In the genomic region with DNA sequence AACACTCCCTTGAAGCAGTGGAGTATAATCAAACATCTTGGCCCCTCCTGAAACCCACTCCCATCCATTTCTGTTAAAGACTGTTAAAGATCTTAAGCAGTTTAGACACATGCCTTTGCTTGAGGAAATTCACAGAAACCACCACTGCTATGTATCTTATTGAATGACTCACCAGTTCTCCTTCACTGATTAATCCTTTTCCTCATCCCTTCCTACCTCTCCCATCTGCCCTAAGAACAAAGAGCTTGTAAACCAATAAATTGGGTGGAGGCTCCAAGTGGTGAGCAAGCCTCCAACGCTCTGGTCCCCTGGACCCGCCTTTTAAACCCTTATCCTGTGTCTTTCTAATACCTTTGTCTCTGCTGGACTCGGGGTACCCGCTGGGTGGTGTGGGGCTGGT, we compare ENCODE assay signal across 22 cellular contexts.
DNase-seq lines count a peak whose midpoint lies in the region; ATAC-seq, FAIRE-seq and TF ChIP-seq lines count a peak whose summit lies in the region.
"Had no signal": no experiment of that assay in that cellular context is flagged by ENCODE, and none has a peak within 500 bp of the region (broad histone marks: within the 10 kb centered on the region; RNA-seq: fewer than 3 reads in every experiment).

No MANE protein-coding gene starts in this region.

- no peaks in the 10 kb centered on the region for H3K27me3 ChIP-seq in bronchial epithelial cell (ENCODE audit: control insufficient read depth, insufficient read depth, low read length)
- H3K27me3 ChIP-seq: vagina had no signal

- in situ Hi-C loops in ACHN (cut with HindIII; ENCODE audit: low pct_ligation_motif_present, low pct_unique_long_range_greater_than_20kb, low sequenced_read_pairs) = no loop called here

- no peak overlapping the region for H3K4me3 ChIP-seq in bronchial epithelial cell (ENCODE audit: low read depth, low read length)
- H3K4me3 ChIP-seq: mucosa of descending colon, vagina had no signal

- no peaks in the 10 kb centered on the region for H3K36me3 ChIP-seq in bronchial epithelial cell (ENCODE audit: control insufficient read depth, insufficient read depth, low read length)
- H3K36me3 ChIP-seq: vagina had no signal

- FAIRE-seq in bronchial epithelial cell (lab: Jason Lieb, UNC) = no peak

- DNase-seq in ACHN (peak; percentile 52), HS-5 (ENCODE audit: low read depth) (peak; percentile 13), bronchial epithelial cell (ENCODE audit: low read depth) (peak; percentile 49), kidney glomerular epithelial cell (lab: John Stamatoyannopoulos, UW) (peak; percentile 31), NCI-H345 treated with DMSO at 0.1 percent for 48 hours (lab: John Stamatoyannopoulos, UW; ENCODE audit: unreplicated experiment) (no peak), NCI-H1105 (lab: John Stamatoyannopoulos, UW) (no peak)
- DNase-seq: activated CD8-positive, alpha-beta T cell treated with anti-CD3 and anti-CD28 coated beads for 36 hours; activated naive CD4-positive, alpha-beta T cell treated with anti-CD3 and anti-CD28 coated beads, Interleukin-2, amount 50 U/mL, for 16 hours; activated T-cell treated with anti-CD3 and anti-CD28 coated beads, Interleukin-2, amount 50 U/mL, for 48 hours; CD4-positive, alpha-beta memory T cell; DMS53; erythroblast; glutamatergic neuron; Kasumi-1; left ventricle myocardium superior; mucosa of descending colon; NCI-H1436; NCI-H2171 treated with DMSO at 0.1 percent for 48 hours had no signal

- ATAC-seq in GM18867 (IDR thresholded peaks at IDR 0.05; ENCODE audit: unreplicated experiment) (no peak), GM18907 (IDR thresholded peaks at IDR 0.05; ENCODE audit: unreplicated experiment) (no peak)
- ATAC-seq: activated CD8-positive, alpha-beta T cell treated with anti-CD3 and anti-CD28 coated beads for 36 hours; left ventricle myocardium superior; mucosa of descending colon; WTC11 had no signal

- TF ChIP-seq CTCF in bronchial epithelial cell (IDR thresholded peaks at IDR 0.05; ENCODE audit: insufficient read depth, low read length, severe bottlenecking) = no peak

Comparison
In these comparisons a context has a peak if more than half of its experiments do, and no peak if none do; other contexts are left out.
1. DNase-seq: peak in ACHN (single experiment), HS-5 (single experiment), bronchial epithelial cell (single experiment) and kidney glomerular epithelial cell (single experiment); none in NCI-H345 treated with DMSO at 0.1 percent for 48 hours (single experiment) and NCI-H1105 (single experiment).